Comparison of ENCODE assay signal across 10 cellular contexts in the genomic region with DNA sequence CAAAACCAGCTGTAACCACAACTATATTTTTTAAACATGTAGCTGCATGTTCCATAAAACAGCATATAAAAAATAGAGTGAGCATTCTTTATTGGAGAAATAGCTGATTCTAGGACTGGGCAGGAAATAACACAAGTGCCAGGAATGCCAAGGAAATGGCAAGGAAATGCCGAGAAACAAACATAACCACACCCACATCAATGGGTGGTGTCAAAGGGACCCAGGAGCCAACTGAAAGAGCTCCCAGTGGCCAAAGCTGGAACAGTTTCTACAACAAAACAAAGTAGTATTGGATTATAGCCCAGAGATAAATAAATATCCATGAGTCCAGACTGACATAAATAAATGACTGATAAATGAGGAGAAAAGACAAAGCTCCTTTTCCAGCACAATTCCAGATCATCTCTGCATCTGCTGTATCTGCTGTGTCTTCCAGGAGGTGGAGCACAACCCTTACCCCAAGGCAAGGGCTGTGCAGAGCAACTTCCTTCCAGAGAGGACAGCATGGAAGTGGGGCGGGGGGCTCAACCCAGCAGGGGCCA. TPM values are rescaled to one million over a fixed set of nuclear protein-coding genes. Genes with fewer than 3 reads are reported as not detected.
DNase-seq lines count a peak whose midpoint lies in the region; ATAC-seq and TF ChIP-seq lines count a peak whose summit lies in the region.
"Had no signal": no experiment of that assay in that cellular context is flagged by ENCODE, and none has a peak within 500 bp of the region (broad histone marks: within the 10 kb centered on the region; RNA-seq: fewer than 3 reads in every experiment).

No MANE protein-coding gene starts in this region.

- peak; percentile 74 for ATAC-seq in IMR-90 (ENCODE audit: low read depth)
- no peak for ATAC-seq in activated T-cell treated with anti-CD3 and anti-CD28 coated beads, Interleukin-2, amount 50 U/mL, for 72 hours (replicated peaks in 1 of 2)
- ATAC-seq in HG03039 (IDR thresholded peaks at IDR 0.05; ENCODE audit: unreplicated experiment) = no peak
- no peak for ATAC-seq in HG03457 (IDR thresholded peaks at IDR 0.05; ENCODE audit: unreplicated experiment)

- no peak overlapping the region for H2AFZ ChIP-seq in IMR-90 (replicated peaks; ENCODE audit: low read length, poor library complexity)
- no peak overlapping the region for H2AFZ ChIP-seq in mesenchymal stem cell (ENCODE audit: low read depth, low read length)

- H3K4me3 ChIP-seq in AG10803 (ENCODE audit: low read length) (no peak overlapping the region), IMR-90 (ENCODE audit: insufficient read depth, low read depth, low read length) (no peak overlapping the region), brain microvascular endothelial cell (ENCODE audit: low read depth, low read length) (no peak overlapping the region), mesenchymal stem cell (ENCODE audit: insufficient read depth in 1 of 2, low read depth in 1 of 2, low read length in 2 of 2) (no peak overlapping the region), H7 (ENCODE audit: insufficient read depth, low read depth, low read length) (no peak overlapping the region)

- H2BK15ac ChIP-seq in IMR-90 (ENCODE audit: low read depth, low read length) (peak overlapping the region; percentile 4; the same call in 1 of the 3 replicates), mesenchymal stem cell (ENCODE audit: low read depth, poor library complexity, severe bottlenecking) (no peak overlapping the region)

- no peak for TF ChIP-seq POLR2A in IMR-90 (IDR thresholded peaks at IDR 0.05; ENCODE audit: low read depth, low read length)

- H3K4ac ChIP-seq in IMR-90 (ENCODE audit: low read depth, low read length) (peak overlapping the region; percentile 29; the same call in 1 of the 2 replicates), mesenchymal stem cell (ENCODE audit: low read depth in 1 of 2, low read length in 2 of 2) (no peak overlapping the region)

- CTCF ChIA-PET in IMR-90 (lab: Yijun Ruan, JAX) = interaction anchor here (0.7 to 1.5 kb wide), 7 partner anchors 11 to 133 kb away, joined by 4 to 8 read pairs (median 5); a partner anchor contains a TSS

- H3K4me1 ChIP-seq in IMR-90 (ENCODE audit: control insufficient read depth, insufficient read depth, low read length) (peaks cover 24% of the 10 kb centered on the region), mesenchymal stem cell (ENCODE audit: control insufficient read depth, insufficient read depth, low read depth, low read length) (peaks cover 15% of the 10 kb centered on the region)

- H3K9me3 Mint-ChIP-seq in activated T-cell treated with anti-CD3 and anti-CD28 coated beads, Interleukin-2, amount 50 U/mL, for 72 hours = peaks cover 0 to 2% of the 10 kb centered on the region in 2 donors
- H3K9me3 Mint-ChIP-seq: activated T-cell treated with anti-CD3 and anti-CD28 coated beads, Interleukin-2, amount 50 U/mL, for 24 hours had no signal

- no peak overlapping the region for H2BK120ac ChIP-seq in IMR-90 (ENCODE audit: low read depth, low read length)
- H2BK120ac ChIP-seq in mesenchymal stem cell (ENCODE audit: low read depth, low read length) = no peak overlapping the region

- H3K4me1 Mint-ChIP-seq in activated T-cell treated with anti-CD3 and anti-CD28 coated beads, Interleukin-2, amount 50 U/mL, for 72 hours (ENCODE audit: low read depth) = peaks cover 59% of the 10 kb centered on the region

- BruUV-seq in IMR-90 (replicated peaks; lab: Mats Ljungman, UMichigan) = no TSS peak

- DNase-seq in AG10803 (ENCODE audit: low read depth) (peak; percentile 83), IMR-90 (no peak), brain microvascular endothelial cell (peak; percentile 22), mesenchymal stem cell (peak; percentile 59), H7 (no peak)
- DNase-seq in activated T-cell treated with anti-CD3 and anti-CD28 coated beads, Interleukin-2, amount 50 U/mL, for 72 hours = no peak
- DNase-seq: activated T-cell treated with anti-CD3 and anti-CD28 coated beads, Interleukin-2, amount 50 U/mL, for 24 hours; NCI-H146 had no signal

- no peak overlapping the region for H2BK12ac ChIP-seq in mesenchymal stem cell (ENCODE audit: low read length in 2 of 2)

- H3K4me3 Mint-ChIP-seq in activated T-cell treated with anti-CD3 and anti-CD28 coated beads, Interleukin-2, amount 50 U/mL, for 72 hours = no peak overlapping the region
- H3K4me3 Mint-ChIP-seq: activated T-cell treated with anti-CD3 and anti-CD28 coated beads, Interleukin-2, amount 50 U/mL, for 24 hours had no signal

- intact Hi-C loops in IMR-90 (cut with micrococcal nuclease) = no loop called here

- no peaks in the 10 kb centered on the region for H3K36me3 Mint-ChIP-seq in activated T-cell treated with anti-CD3 and anti-CD28 coated beads, Interleukin-2, amount 50 U/mL, for 72 hours (ENCODE audit: insufficient read depth in 2 of 2)

- in situ Hi-C loops in IMR-90 (cut with MboI; ENCODE audit: low sequenced_read_pairs) (loop anchor here (25.0 kb wide), 1 partner anchor 290 kb away; a partner anchor contains a TSS), brain microvascular endothelial cell (cut with HindIII; ENCODE audit: low pct_ligation_motif_present, low sequenced_read_pairs) (no loop called here)

- H3K4me2 ChIP-seq in IMR-90 (ENCODE audit: low read depth, low read length) = no peak overlapping the region; the same call in 1 of the 2 replicates
- H3K4me2 ChIP-seq in mesenchymal stem cell (ENCODE audit: low read length, poor library complexity, severe bottlenecking) = no peak overlapping the region

- no peaks in the 10 kb centered on the region for H3K9me3 ChIP-seq in IMR-90 (ENCODE audit: control insufficient read depth, insufficient read depth, low read length)
- no peaks in the 10 kb centered on the region for H3K9me3 ChIP-seq in mesenchymal stem cell (ENCODE audit: control insufficient read depth, low read length)

- POLR2A ChIA-PET in IMR-90 (lab: Charles Lee; ENCODE audit: unreplicated experiment) = no interaction called here

- H3K9ac ChIP-seq in IMR-90 (ENCODE audit: low read depth, low read length) = no peak overlapping the region
- H3K9ac ChIP-seq in mesenchymal stem cell (ENCODE audit: low read length) = peak overlapping the region; percentile 11

- H3K27ac ChIP-seq in IMR-90 (ENCODE audit: insufficient read depth, low read length) = no peak overlapping the region
- no peak overlapping the region for H3K27ac ChIP-seq in brain microvascular endothelial cell
- no peak overlapping the region for H3K27ac ChIP-seq in mesenchymal stem cell (ENCODE audit: low read length, poor library complexity, severe bottlenecking)

- no peak overlapping the region for H3K56ac ChIP-seq in IMR-90 (ENCODE audit: extremely low read depth, insufficient read depth, low read length)

- peaks cover 100% of the 10 kb centered on the region for H4K20me1 ChIP-seq in IMR-90 (ENCODE audit: insufficient read depth, low read length)

- H4K5ac ChIP-seq in IMR-90 (ENCODE audit: low read depth, low read length) = no peak overlapping the region

- peak overlapping the region; percentile 16; the same call in 1 of the 2 replicates for H2AK5ac ChIP-seq in IMR-90 (ENCODE audit: low read depth, low read length)
- H2AK5ac ChIP-seq in mesenchymal stem cell (ENCODE audit: low read length, severe bottlenecking) = no peak overlapping the region

- peak overlapping the region in 1 of 2 experiments; percentile 56; a peak in 2 of 4 replicates for H4K8ac ChIP-seq in IMR-90 (ENCODE audit: low read depth in 2 of 2, low read length in 2 of 2)
- H4K8ac ChIP-seq in mesenchymal stem cell (ENCODE audit: low read length) = peak overlapping the region; percentile 16

- no peak overlapping the region for H4K91ac ChIP-seq in IMR-90 (ENCODE audit: insufficient read depth, low read depth, low read length)
- no peak overlapping the region for H4K91ac ChIP-seq in mesenchymal stem cell (ENCODE audit: low read length)

- H3K18ac ChIP-seq in IMR-90 (ENCODE audit: low read depth, low read length) (no peak overlapping the region), mesenchymal stem cell (ENCODE audit: low read depth in 1 of 2, low read length in 2 of 2) (peak overlapping the region; percentile 17 to 31)

- no peak overlapping the region for H3K27ac Mint-ChIP-seq in activated T-cell treated with anti-CD3 and anti-CD28 coated beads, Interleukin-2, amount 50 U/mL, for 72 hours
- H3K27ac Mint-ChIP-seq: activated T-cell treated with anti-CD3 and anti-CD28 coated beads, Interleukin-2, amount 50 U/mL, for 24 hours had no signal

- peak overlapping the region; percentile 35 for H2AK9ac ChIP-seq in IMR-90 (replicated peaks; ENCODE audit: low read depth, low read length, poor library complexity)

- H2BK5ac ChIP-seq in IMR-90 (ENCODE audit: low read depth, low read length, poor library complexity, severe bottlenecking) = no peak overlapping the region
- no peak overlapping the region for H2BK5ac ChIP-seq in mesenchymal stem cell (ENCODE audit: low read depth, low read length, poor library complexity, severe bottlenecking)

- H3K27me3 Mint-ChIP-seq in activated T-cell treated with anti-CD3 and anti-CD28 coated beads, Interleukin-2, amount 50 U/mL, for 72 hours (ENCODE audit: low read depth) = no peaks in the 10 kb centered on the region
- H3K27me3 Mint-ChIP-seq: activated T-cell treated with anti-CD3 and anti-CD28 coated beads, Interleukin-2, amount 50 U/mL, for 24 hours had no signal

- H3K36me3 ChIP-seq in IMR-90 (ENCODE audit: control insufficient read depth, insufficient read depth, low read length) = peaks cover 21% of the 10 kb centered on the region
- no peaks in the 10 kb centered on the region for H3K36me3 ChIP-seq in brain microvascular endothelial cell (replicated peaks)
- H3K36me3 ChIP-seq in mesenchymal stem cell (ENCODE audit: control insufficient read depth in 1 of 2, insufficient read depth in 2 of 2, low read depth in 1 of 2, low read length in 2 of 2) = peaks cover 0 to 6% of the 10 kb centered on the region in 2 experiments
- no peaks in the 10 kb centered on the region for H3K36me3 ChIP-seq in H7 (replicated peaks; ENCODE audit: control insufficient read depth, insufficient read depth, low read length)

- TF ChIP-seq CTCF in AG10803 (conservative IDR thresholded peaks at IDR 0.05; ENCODE audit: low read length) = peak; percentile 56
- TF ChIP-seq CTCF in IMR-90 (conservative IDR thresholded peaks at IDR 0.05; ENCODE audit: low read depth, low read length) = peak; percentile 29; the same call in 1 of the 2 replicates
- TF ChIP-seq CTCF in brain microvascular endothelial cell (IDR thresholded peaks at IDR 0.05; ENCODE audit: low read depth, low read length, missing control alignments) = peak; percentile 33

- dilution Hi-C loops in IMR-90 (cut with HindIII; ENCODE audit: low sequenced_read_pairs, unreplicated experiment) = no loop called here

- WGBS in IMR-90 (ENCODE audit: extremely low coverage in 2 of 2, insufficient read length in 1 of 2), 2 experiments = no CpG with 5 or more reads among the region's 2 CpGs
- 64% methylated on average over 1 of the region's 2 CpGs for WGBS in mesenchymal stem cell

- H3K23ac ChIP-seq in IMR-90 (ENCODE audit: low read depth, low read length) = no peak overlapping the region
- H3K23ac ChIP-seq in mesenchymal stem cell (ENCODE audit: low read length in 2 of 2) = peak overlapping the region in 1 of 2 experiments; percentile 68

- H3K27me3 ChIP-seq in IMR-90 (ENCODE audit: control insufficient read depth, insufficient read depth, low read length) (no peaks in the 10 kb centered on the region), brain microvascular endothelial cell (replicated peaks) (no peaks in the 10 kb centered on the region), mesenchymal stem cell (ENCODE audit: control insufficient read depth in 1 of 2, insufficient read depth in 1 of 2, low read length in 2 of 2) (no peaks in the 10 kb centered on the region), H7 (ENCODE audit: control insufficient read depth, insufficient read depth, low read length) (no peaks in the 10 kb centered on the region)

- H3K9me1 ChIP-seq in IMR-90 (ENCODE audit: insufficient read depth, low read length) = peaks cover 28% of the 10 kb centered on the region

- H3K14ac ChIP-seq in IMR-90 (replicated peaks; ENCODE audit: low read depth, low read length) (peak overlapping the region; percentile 19; the same call in 1 of the 2 replicates), mesenchymal stem cell (ENCODE audit: low read length in 2 of 2) (no peak overlapping the region)

- no peak overlapping the region; the same call in 1 of the 2 replicates for H2BK20ac ChIP-seq in IMR-90 (ENCODE audit: low read depth, low read length)

- TF ChIP-seq RAD21 in IMR-90 (IDR thresholded peaks at IDR 0.05; ENCODE audit: low read length) = no peak; the same call in 1 of the 2 replicates

- H3K79me1 ChIP-seq in IMR-90 (ENCODE audit: low read depth in 1 of 2, low read length in 2 of 2) (peaks cover 15 to 92% of the 10 kb centered on the region in 2 experiments), mesenchymal stem cell (replicated peaks; ENCODE audit: low read length, poor library complexity, severe bottlenecking) (peaks cover 23% of the 10 kb centered on the region)

RNA-seq across cellular contexts. Expression of a gene that starts 28.1 kb away (rescaled TPM):
- 39.7 and 39.8 TPM in 2 replicates for total RNA-seq in IMR-90 (2012; rRNA removed)
- 45.5 and 47.3 TPM in 2 replicates for polyA plus RNA-seq in IMR-90 (2012; rRNA removed)
- 18.2 and 29.3 TPM in 2 replicates for polyA plus RNA-seq in IMR-90 (2012; cell fraction: cytosol; rRNA removed)
- 152 and 210 TPM in 2 replicates for polyA plus RNA-seq in IMR-90 (2012; cell fraction: nucleus; rRNA removed; ENCODE audit: low replicate concordance)
- polyA plus RNA-seq in mesenchymal stem cell (2013, experiment 1 of 2) = 4.7 TPM
- polyA plus RNA-seq in mesenchymal stem cell (2013, experiment 2 of 2) = 5.0 TPM
- 10 to 100 TPM; 41.7 to 45.3 TPM for total RNA-seq in activated T-cell treated with anti-CD3 and anti-CD28 coated beads, Interleukin-2, amount 50 U/mL, for 72 hours
- total RNA-seq in H7 (2014; rRNA removed; shearing (Covaris generic)) = 5.5 and 8.0 TPM in 2 replicates

Comparison
In these comparisons a context has a peak if more than half of its experiments do, and no peak if none do; other contexts are left out.
1. DNase-seq: peak in AG10803 (single experiment), brain microvascular endothelial cell (single experiment) and mesenchymal stem cell (single experiment); none in IMR-90 (single experiment), activated T-cell treated with anti-CD3 and anti-CD28 coated beads, Interleukin-2, amount 50 U/mL, for 72 hours (0 of 2) and H7 (single experiment).
2. Peak in every context shown above with its lines, with median percentiles within 50 percentile points of each other: CTCF ChIP-seq.